In the genomic region with DNA sequence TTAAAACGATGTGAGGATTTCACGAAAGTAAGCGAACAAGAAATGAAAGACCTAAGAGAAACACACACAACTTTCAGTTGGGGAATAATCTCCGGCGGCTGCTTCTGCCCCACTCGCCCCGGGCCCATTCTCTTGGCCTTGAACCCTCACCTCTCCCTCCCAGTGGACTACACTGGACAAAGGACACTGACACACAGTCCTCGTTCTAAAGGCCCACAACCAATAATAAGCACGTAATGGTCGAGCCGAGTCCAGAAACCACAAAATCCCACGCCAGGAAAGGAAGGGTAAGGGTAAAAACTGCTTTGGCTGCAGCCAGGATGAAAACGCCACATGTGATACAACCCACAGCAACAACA, we compare ENCODE assay signal across 8 cellular contexts. TPM values are rescaled to one million over a fixed set of nuclear protein-coding genes. Genes with fewer than 3 reads are reported as not detected.
DNase-seq lines count a peak whose midpoint lies in the region; ATAC-seq and TF ChIP-seq lines count a peak whose summit lies in the region.

No MANE protein-coding gene starts in this region.

- H3K4me3 ChIP-seq in fibroblast of villous mesenchyme (ENCODE audit: low read depth, low read length): peak overlapping the region; percentile 73
- peak overlapping the region; percentile 97 for H3K4me3 ChIP-seq in retinal pigment epithelial cell (ENCODE audit: low read length)

- DNase-seq in NCI-H1417 treated with DMSO at 0.1 percent for 48 hours (lab: John Stamatoyannopoulos, UW) (peak; percentile 10), NCI-H1417 (lab: John Stamatoyannopoulos, UW) (no peak), SK-N-DZ (ENCODE audit: low spot score) (peak; percentile 16), fibroblast of villous mesenchyme (ENCODE audit: low read depth) (no peak), retinal pigment epithelial cell (ENCODE audit: low read depth) (no peak), ureter (ENCODE audit: low spot score) (no peak), OCI-M2 (lab: John Stamatoyannopoulos, UW; ENCODE audit: unreplicated experiment) (no peak)

- no peak for TF ChIP-seq CTCF in fibroblast of villous mesenchyme (IDR thresholded peaks at IDR 0.05; ENCODE audit: insufficient read depth, low read depth, low read length)
- no peak for TF ChIP-seq CTCF in retinal pigment epithelial cell (conservative IDR thresholded peaks at IDR 0.05; ENCODE audit: low read depth, low read length)

- no peak for ATAC-seq in GM21786 (IDR thresholded peaks at IDR 0.05; ENCODE audit: unreplicated experiment)

RNA-seq across cellular contexts. Expression of a gene that starts 0.5 kb away (rescaled TPM):
- 11.9 and 16.0 TPM in 2 replicates for polyA plus RNA-seq in SK-N-DZ (2014; cell fraction: cytosol; rRNA removed)
- polyA plus RNA-seq in SK-N-DZ (2014; cell fraction: nucleus; rRNA removed): 10.9 and 11.9 TPM in 2 replicates
- total RNA-seq in fibroblast of villous mesenchyme (24.5 and 44.0 TPM in 2 replicates), ureter (47.8 TPM)

RNA-seq across cellular contexts. Expression of a gene that starts 18.1 kb away (rescaled TPM):
- 18.7 and 18.9 TPM in 2 replicates for polyA plus RNA-seq in SK-N-DZ (2014; cell fraction: cytosol; rRNA removed)
- 34.3 and 42.4 TPM in 2 replicates for polyA plus RNA-seq in SK-N-DZ (2014; cell fraction: nucleus; rRNA removed)
- total RNA-seq in fibroblast of villous mesenchyme (27.1 and 38.4 TPM in 2 replicates), ureter (48.5 TPM)

Comparison
In these comparisons a context has a peak if more than half of its experiments do, and no peak if none do; other contexts are left out.
1. DNase-seq: peak in NCI-H1417 treated with DMSO at 0.1 percent for 48 hours (single experiment) and SK-N-DZ (single experiment); none in NCI-H1417 (0 of 3), fibroblast of villous mesenchyme (single experiment), retinal pigment epithelial cell (single experiment), ureter (single experiment) and OCI-M2 (single experiment).